ENCODE assay signal across 1 cellular context in the genomic region with DNA sequence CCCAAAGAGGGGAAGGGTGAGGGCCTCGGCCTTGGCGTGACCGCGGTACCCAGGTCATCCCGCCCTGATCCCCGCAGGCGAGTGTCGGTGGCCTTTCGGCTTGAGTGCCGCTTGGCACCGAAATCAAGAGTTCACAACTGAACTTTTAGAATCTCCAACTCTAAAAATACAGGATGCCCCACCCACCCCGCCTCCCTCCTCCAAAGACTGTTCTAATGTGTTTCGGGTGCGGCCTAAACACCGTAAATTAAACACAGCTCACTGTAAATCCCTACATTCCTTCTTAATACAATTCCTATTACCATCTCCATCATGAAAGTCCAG.
TF ChIP-seq lines count a peak whose summit lies in the region.

No MANE protein-coding gene starts in this region.

TF ChIP-seq in endothelial cell of umbilical vein, 7 proteins besides CTCF, POLR2A, EP300 and RAD21:
- no peak for TF ChIP-seq EZH2 (IDR thresholded peaks at IDR 0.05; ENCODE audit: borderline replicate concordance, low read depth, low read length, severe bottlenecking)
- TF ChIP-seq POLR2AphosphoS5 (IDR thresholded peaks at IDR 0.05; ENCODE audit: insufficient read depth, low read depth, low read length): no peak
- TF ChIP-seq JUN (IDR thresholded peaks at IDR 0.05; ENCODE audit: borderline replicate concordance, insufficient read depth, insufficient read length, low read depth): no peak
- TF ChIP-seq MYC (IDR thresholded peaks at IDR 0.05; ENCODE audit: low read depth, low read length): no peak
